8 cellular contexts compared by ENCODE assay signal in the genomic region with DNA sequence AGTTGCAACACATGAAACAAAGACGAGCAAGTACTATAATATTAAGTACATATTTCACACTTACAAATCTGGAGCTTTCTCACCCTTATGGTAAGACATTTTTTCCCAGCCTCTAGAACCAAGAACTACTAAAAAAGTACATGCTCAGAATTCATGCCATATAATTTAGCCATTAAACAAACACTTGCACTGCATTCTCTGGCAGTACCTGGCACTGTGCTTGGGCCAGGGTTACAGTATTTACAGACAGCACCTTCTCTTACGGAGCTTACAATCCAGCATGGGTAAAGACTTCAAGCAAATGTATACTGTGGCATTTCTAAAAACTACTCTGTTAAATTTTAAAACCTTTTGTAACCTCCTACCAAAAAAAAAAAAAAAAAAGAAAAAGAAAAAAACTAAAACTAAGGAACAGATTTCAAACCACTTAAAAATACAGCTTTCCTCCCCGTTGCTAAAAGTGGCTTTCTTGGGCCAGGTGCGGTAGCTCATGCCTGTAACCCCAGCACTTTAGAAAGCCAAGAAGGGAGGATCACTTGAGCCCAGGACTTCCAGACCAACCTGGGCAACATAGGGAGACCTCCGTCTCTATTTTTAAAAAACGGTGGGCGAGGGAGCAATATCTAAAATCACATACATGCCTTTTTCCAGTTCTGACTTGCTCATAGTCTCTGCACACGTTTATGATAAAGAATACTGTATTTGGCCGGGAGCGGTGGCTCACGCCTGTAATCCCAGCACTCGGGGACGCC. TPM values are rescaled to one million over a fixed set of nuclear protein-coding genes. Genes with fewer than 3 reads are reported as not detected.
DNase-seq lines count a peak whose midpoint lies in the region; ATAC-seq, FAIRE-seq and TF ChIP-seq lines count a peak whose summit lies in the region.

No MANE protein-coding gene starts in this region.

- H3K9me3 Mint-ChIP-seq in naive thymus-derived CD4-positive, alpha-beta T cell, result no peaks in the 10 kb centered on the region

- peaks cover 3% of the 10 kb centered on the region for H3K4me1 ChIP-seq in effector memory CD4-positive, alpha-beta T cell (ENCODE audit: control insufficient read depth, insufficient read depth, low read length, poor library complexity, severe bottlenecking)
- H3K4me1 ChIP-seq in naive thymus-derived CD4-positive, alpha-beta T cell (ENCODE audit: control insufficient read depth in 2 of 2, insufficient read depth in 2 of 2, low read length in 2 of 2), result peaks cover 10 to 19% of the 10 kb centered on the region in 2 donors

- no peaks in the 10 kb centered on the region for H3K27me3 Mint-ChIP-seq in naive thymus-derived CD4-positive, alpha-beta T cell

- H3K4me3 Mint-ChIP-seq in naive thymus-derived CD4-positive, alpha-beta T cell, result peak overlapping the region; percentile 88 to 99 (median 98)

- CTCF ChIA-PET in naive thymus-derived CD4-positive, alpha-beta T cell (lab: Charles Lee), result interaction anchor here (0.5 to 9.8 kb wide), 12 partner anchors 8 to 423 kb away, joined by 3 to 73 read pairs (median 4); a partner anchor contains a TSS

- FAIRE-seq in D721Med (lab: Jason Lieb, UNC), result no peak

- no peaks in the 10 kb centered on the region for H3K27me3 ChIP-seq in effector memory CD4-positive, alpha-beta T cell (replicated peaks; ENCODE audit: control insufficient read depth, insufficient read depth, low read length, poor library complexity, severe bottlenecking)
- no peaks in the 10 kb centered on the region for H3K27me3 ChIP-seq in naive thymus-derived CD4-positive, alpha-beta T cell (ENCODE audit: control insufficient read depth in 2 of 2, insufficient read depth in 2 of 2, low read length in 2 of 2)

- H3K4me3 ChIP-seq in effector memory CD4-positive, alpha-beta T cell (ENCODE audit: insufficient read depth, low read depth, low read length, poor library complexity, severe bottlenecking), result peak overlapping the region; percentile 88
- peak overlapping the region; percentile 89 for H3K4me3 ChIP-seq in naive thymus-derived CD4-positive, alpha-beta T cell (ENCODE audit: low read length)

- H3K36me3 Mint-ChIP-seq in naive thymus-derived CD4-positive, alpha-beta T cell, result peaks cover 0 to 5% (median 0%) of the 10 kb centered on the region in 5 donors

- no peak for TF ChIP-seq CTCF in D721Med (IDR thresholded peaks at IDR 0.05; ENCODE audit: insufficient read depth, missing control alignments)

- no peak for DNase-seq in Right ventricle myocardium superior
- DNase-seq in Right ventricle myocardium inferior (ENCODE audit: missing footprints), result no peak
- DNase-seq in OCI-M1 (lab: John Stamatoyannopoulos, UW), result peak; percentile 26
- no peak for DNase-seq in effector memory CD4-positive, alpha-beta T cell
- DNase-seq in naive thymus-derived CD4-positive, alpha-beta T cell, result peak in 1 of 9 donors; percentile 12
- DNase-seq in D721Med (ENCODE audit: insufficient read length, low spot score), result no peak
- no peak for DNase-seq in kidney glomerular epithelial cell (lab: John Stamatoyannopoulos, UW)
- DNase-seq in posterior vena cava (ENCODE audit: low spot score), result no peak

- peak overlapping the region; percentile 72 to 98 (median 93) for H3K27ac Mint-ChIP-seq in naive thymus-derived CD4-positive, alpha-beta T cell

- POLR2A ChIA-PET in naive thymus-derived CD4-positive, alpha-beta T cell (lab: Charles Lee), result interaction anchor here (0.6 to 3.5 kb wide), 9 partner anchors 8 to 423 kb away, joined by 3 to 22 read pairs (median 4); a partner anchor contains a TSS

- H3K27ac ChIP-seq in effector memory CD4-positive, alpha-beta T cell (ENCODE audit: insufficient read depth, low read length, poor library complexity, severe bottlenecking), result peak overlapping the region; percentile 64
- H3K27ac ChIP-seq in naive thymus-derived CD4-positive, alpha-beta T cell (ENCODE audit: low read depth, low read length), result peak overlapping the region; percentile 77

- no peaks in the 10 kb centered on the region for H3K36me3 ChIP-seq in effector memory CD4-positive, alpha-beta T cell (ENCODE audit: control insufficient read depth, insufficient read depth, low read length)
- H3K36me3 ChIP-seq in naive thymus-derived CD4-positive, alpha-beta T cell (ENCODE audit: control insufficient read depth in 2 of 3, insufficient read depth in 3 of 3, low read length in 3 of 3), result no peaks in the 10 kb centered on the region

- intact Hi-C loops in Right ventricle myocardium superior (cut with DNase I) (loop anchor here (2.0 to 10.0 kb wide), 2 partner anchors 57 to 415 kb away; no protein-coding TSS in a partner anchor), Right ventricle myocardium inferior (cut with DNase I) (loop anchor here (1.0 to 10.0 kb wide), 4 partner anchors 47 to 425 kb away; a partner anchor contains a TSS), posterior vena cava (cut with DNase I) (loop anchor here (5.0 to 10.0 kb wide), 2 partner anchors 55 to 58 kb away; no protein-coding TSS in a partner anchor)
- intact Hi-C loops in naive thymus-derived CD4-positive, alpha-beta T cell (cut with micrococcal nuclease), result loop anchor here (1.0 to 5.0 kb wide), 12 partner anchors 38 to 1688 kb away; a partner anchor contains a TSS

- no peaks in the 10 kb centered on the region for H3K9me3 ChIP-seq in effector memory CD4-positive, alpha-beta T cell (ENCODE audit: control insufficient read depth, low read length)
- no peaks in the 10 kb centered on the region for H3K9me3 ChIP-seq in naive thymus-derived CD4-positive, alpha-beta T cell (ENCODE audit: control insufficient read depth in 2 of 3, low read length in 3 of 3)

- peaks cover 30 to 60% (median 55%) of the 10 kb centered on the region in 7 donors for H3K4me1 Mint-ChIP-seq in naive thymus-derived CD4-positive, alpha-beta T cell

- peak; percentile 18 for ATAC-seq in Right ventricle myocardium superior (ENCODE audit: poor library complexity)
- ATAC-seq in Right ventricle myocardium inferior, result no peak
- no peak for ATAC-seq in naive thymus-derived CD4-positive, alpha-beta T cell

RNA-seq across cellular contexts. Expression of a gene that starts 0.9 kb away (rescaled TPM):
- total RNA-seq in Right ventricle myocardium superior (52.9 TPM), Right ventricle myocardium inferior (56.2 TPM), posterior vena cava (10 to 100 TPM; 37.0 to 42.8 TPM)
- total RNA-seq in naive thymus-derived CD4-positive, alpha-beta T cell, result 10 to 100 TPM; 42.0 to 85.1 (median 62.2) TPM
- polyA plus RNA-seq in naive thymus-derived CD4-positive, alpha-beta T cell, result 10 to 100 TPM; 28.2 to 33.5 TPM

RNA-seq across cellular contexts. Expression of a gene that starts 47.6 kb away (rescaled TPM):
- total RNA-seq in Right ventricle myocardium superior, result 5.0 TPM
- 6.2 TPM for total RNA-seq in Right ventricle myocardium inferior
- total RNA-seq in naive thymus-derived CD4-positive, alpha-beta T cell, result 1 to 10 TPM; 2.4 to 9.5 (median 2.6) TPM
- polyA plus RNA-seq in naive thymus-derived CD4-positive, alpha-beta T cell, result 1 to 10 TPM; 1.4 to 2.4 TPM
- total RNA-seq in posterior vena cava, result 10 to 100 TPM; 29.0 to 31.3 TPM
